In the genomic region with DNA sequence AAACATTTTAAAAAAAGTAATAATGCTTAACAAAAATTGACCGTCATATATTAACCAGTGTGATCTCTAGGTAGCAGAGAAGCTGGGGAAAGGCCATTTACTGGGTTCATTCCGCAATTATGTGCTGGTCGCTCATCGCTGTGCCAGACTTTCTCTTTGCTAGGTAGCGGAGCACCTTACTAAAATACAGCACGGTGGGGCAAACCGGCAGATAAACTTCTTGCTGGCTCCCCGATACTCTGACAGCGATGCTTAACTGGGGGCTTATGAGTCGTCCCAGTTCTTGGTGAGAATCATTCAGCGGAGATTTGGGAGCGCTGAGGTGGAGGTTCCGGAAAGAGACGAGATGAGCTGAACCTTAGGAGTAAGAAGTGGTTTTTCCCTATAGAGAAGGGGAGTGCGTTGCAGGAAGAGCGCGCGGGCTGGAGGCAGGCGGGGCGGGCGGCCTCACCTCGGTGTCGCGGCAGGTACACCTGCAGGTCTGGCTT, we compare ENCODE assay signal across 1 cellular context.
A peak's percentile ranks its signal among the peaks of the same experiment; 100 is the strongest.
TF ChIP-seq lines count a peak whose summit lies in the region.

No MANE protein-coding gene starts in this region.

TF ChIP-seq in GM12878, 131 proteins besides CTCF, POLR2A, EP300 and RAD21:
- TF ChIP-seq, protein P1, sequence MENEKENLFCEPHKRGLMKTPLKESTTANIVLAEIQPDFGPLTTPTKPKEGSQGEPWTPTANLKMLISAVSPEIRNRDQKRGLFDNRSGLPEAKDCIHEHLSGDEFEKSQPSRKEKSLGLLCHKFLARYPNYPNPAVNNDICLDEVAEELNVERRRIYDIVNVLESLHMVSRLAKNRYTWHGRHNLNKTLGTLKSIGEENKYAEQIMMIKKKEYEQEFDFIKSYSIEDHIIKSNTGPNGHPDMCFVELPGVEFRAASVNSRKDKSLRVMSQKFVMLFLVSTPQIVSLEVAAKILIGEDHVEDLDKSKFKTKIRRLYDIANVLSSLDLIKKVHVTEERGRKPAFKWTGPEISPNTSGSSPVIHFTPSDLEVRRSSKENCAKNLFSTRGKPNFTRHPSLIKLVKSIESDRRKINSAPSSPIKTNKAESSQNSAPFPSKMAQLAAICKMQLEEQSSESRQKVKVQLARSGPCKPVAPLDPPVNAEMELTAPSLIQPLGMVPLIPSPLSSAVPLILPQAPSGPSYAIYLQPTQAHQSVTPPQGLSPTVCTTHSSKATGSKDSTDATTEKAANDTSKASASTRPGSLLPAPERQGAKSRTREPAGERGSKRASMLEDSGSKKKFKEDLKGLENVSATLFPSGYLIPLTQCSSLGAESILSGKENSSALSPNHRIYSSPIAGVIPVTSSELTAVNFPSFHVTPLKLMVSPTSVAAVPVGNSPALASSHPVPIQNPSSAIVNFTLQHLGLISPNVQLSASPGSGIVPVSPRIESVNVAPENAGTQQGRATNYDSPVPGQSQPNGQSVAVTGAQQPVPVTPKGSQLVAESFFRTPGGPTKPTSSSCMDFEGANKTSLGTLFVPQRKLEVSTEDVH (IDR thresholded peaks at IDR 0.05; ENCODE audit: low read depth, partially characterized antibody): no peak
- TF ChIP-seq, protein P2, sequence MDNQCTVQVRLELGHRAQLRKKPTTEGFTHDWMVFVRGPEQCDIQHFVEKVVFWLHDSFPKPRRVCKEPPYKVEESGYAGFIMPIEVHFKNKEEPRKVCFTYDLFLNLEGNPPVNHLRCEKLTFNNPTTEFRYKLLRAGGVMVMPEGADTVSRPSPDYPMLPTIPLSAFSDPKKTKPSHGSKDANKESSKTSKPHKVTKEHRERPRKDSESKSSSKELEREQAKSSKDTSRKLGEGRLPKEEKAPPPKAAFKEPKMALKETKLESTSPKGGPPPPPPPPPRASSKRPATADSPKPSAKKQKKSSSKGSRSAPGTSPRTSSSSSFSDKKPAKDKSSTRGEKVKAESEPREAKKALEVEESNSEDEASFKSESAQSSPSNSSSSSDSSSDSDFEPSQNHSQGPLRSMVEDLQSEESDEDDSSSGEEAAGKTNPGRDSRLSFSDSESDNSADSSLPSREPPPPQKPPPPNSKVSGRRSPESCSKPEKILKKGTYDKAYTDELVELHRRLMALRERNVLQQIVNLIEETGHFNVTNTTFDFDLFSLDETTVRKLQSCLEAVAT (IDR thresholded peaks at IDR 0.05): 0 out of 2 replicates have a peak, but pooled peaks have one; percentile 30
- TF ChIP-seq MTA3 (IDR thresholded peaks at IDR 0.05; ENCODE audit: borderline replicate concordance, low read length): no peak
